8 cellular contexts compared by ENCODE assay signal in genomic region chr14:94129758-94130414, GRCh38. TPM values are rescaled to one million over a fixed set of nuclear protein-coding genes. Genes with fewer than 3 reads are reported as not detected.
DNase-seq lines count a peak whose midpoint lies in the region; ATAC-seq and TF ChIP-seq lines count a peak whose summit lies in the region.

No MANE protein-coding gene starts in this region.

- H3K4me2 ChIP-seq in mesendoderm (ENCODE audit: low read length) = peak overlapping the region; percentile 80

- H3K36me3 ChIP-seq in mesendoderm (ENCODE audit: control insufficient read depth, insufficient read depth, low read length) (no peaks in the 10 kb centered on the region), thoracic aorta (no peaks in the 10 kb centered on the region)

- no peak overlapping the region for H2BK120ac ChIP-seq in mesendoderm (ENCODE audit: low read depth, low read length)

- peaks cover 6% of the 10 kb centered on the region for H3K27me3 Mint-ChIP-seq in activated B cell treated with CpG ODN at 0.5 μM for 24 hours

- DNase-seq in GM12864 (ENCODE audit: low read depth) = no peak
- DNase-seq in NB4 (ENCODE audit: low read depth) = peak; percentile 37
- no peak for DNase-seq in activated B cell treated with CpG ODN at 0.5 μM for 24 hours
- peak; percentile 27 for DNase-seq in epidermal melanocyte (ENCODE audit: insufficient read length, low spot score)
- DNase-seq in mesendoderm = peak; percentile 61
- no peak for DNase-seq in thoracic aorta (ENCODE audit: low spot score)
- DNase-seq in SKM-1 (lab: John Stamatoyannopoulos, UW; ENCODE audit: unreplicated experiment) = no peak
- no peak for DNase-seq in mucosa of gallbladder (ENCODE audit: low spot score)

- H3K4me1 Mint-ChIP-seq in activated B cell treated with CpG ODN at 0.5 μM for 24 hours = peaks cover 19% of the 10 kb centered on the region

- CTCF ChIA-PET in activated B cell treated with CpG ODN at 0.5 μM for 24 hours (lab: Charles Lee) = interaction anchor here (0.9 to 1.8 kb wide), 3 partner anchors 95 to 190 kb away, joined by 3 to 5 read pairs (median 4); no protein-coding TSS in a partner anchor

- no peak for TF ChIP-seq POLR2A in NB4 (IDR thresholded peaks at IDR 0.05; ENCODE audit: extremely low read depth, insufficient read length)

- H2BK15ac ChIP-seq in mesendoderm (replicated peaks; ENCODE audit: low read depth) = no peak overlapping the region

- peak overlapping the region; percentile 48 for H3K9ac ChIP-seq in mesendoderm (ENCODE audit: low read length)

- H3K23ac ChIP-seq in mesendoderm (ENCODE audit: low read length) = no peak overlapping the region

- peaks cover 13% of the 10 kb centered on the region for H3K36me3 Mint-ChIP-seq in activated B cell treated with CpG ODN at 0.5 μM for 24 hours (ENCODE audit: low read depth)

- H3K4me1 ChIP-seq in mesendoderm (ENCODE audit: control insufficient read depth, low read depth, low read length) (no peaks in the 10 kb centered on the region), thoracic aorta (ENCODE audit: control insufficient read depth in 1 of 2, low read depth in 2 of 2) (peaks cover 11 to 13% of the 10 kb centered on the region in 2 donors)

- no peaks in the 10 kb centered on the region for H3K9me3 Mint-ChIP-seq in activated B cell treated with CpG ODN at 0.5 μM for 24 hours

- no peaks in the 10 kb centered on the region for H3K79me2 ChIP-seq in mesendoderm (ENCODE audit: control insufficient read depth, insufficient read depth, low read length)

- H4K5ac ChIP-seq in mesendoderm (ENCODE audit: low read length) = no peak overlapping the region

- ATAC-seq in activated B cell treated with CpG ODN at 0.5 μM for 24 hours (ENCODE audit: low read depth) (no peak), thoracic aorta (ENCODE audit: insufficient number of reproducible peaks, low FRiP score, low read depth) (peak; percentile 51)

- H3K4ac ChIP-seq in mesendoderm (ENCODE audit: low read depth, low read length) = no peak overlapping the region

- H3K27ac ChIP-seq in mesendoderm (ENCODE audit: low read depth, low read length) (no peak overlapping the region), thoracic aorta (peak overlapping the region; percentile 77 to 92)

- H3K4me3 ChIP-seq in GM12864 (ENCODE audit: low read depth, low read length) (peak overlapping the region; percentile 62), NB4 (ENCODE audit: low read depth, low read length) (peak overlapping the region; percentile 54), mesendoderm (ENCODE audit: low read length) (peak overlapping the region; percentile 26), thoracic aorta (peak overlapping the region; percentile 91)

- H4K8ac ChIP-seq in mesendoderm (ENCODE audit: low read depth, low read length) = no peak overlapping the region

- intact Hi-C loops in activated B cell treated with CpG ODN at 0.5 μM for 24 hours (cut with micrococcal nuclease) = loop anchor here (1.0 kb wide), 2 partner anchors 44 to 49 kb away; partner anchors contain the start of genes DDX24, IFI27L1 and PPP4R4

- peak overlapping the region; percentile 30 for H3K56ac ChIP-seq in mesendoderm (ENCODE audit: low read length)

- H3K27me3 ChIP-seq in mesendoderm (ENCODE audit: insufficient read depth, low read length, poor library complexity) (no peaks in the 10 kb centered on the region), thoracic aorta (replicated peaks; ENCODE audit: insufficient read depth) (no peaks in the 10 kb centered on the region)

- H3K4me3 Mint-ChIP-seq in activated B cell treated with CpG ODN at 0.5 μM for 24 hours = peak overlapping the region; percentile 88

- H2AK5ac ChIP-seq in mesendoderm (ENCODE audit: low read length) = no peak overlapping the region

- TF ChIP-seq CTCF in GM12864 (IDR thresholded peaks at IDR 0.05; ENCODE audit: low read depth, low read length, missing control alignments) (no peak), NB4 (IDR thresholded peaks at IDR 0.05; ENCODE audit: low read depth, low read length) (no peak), activated B cell treated with CpG ODN at 0.5 μM for 24 hours (IDR thresholded peaks at IDR 0.05) (no peak), thoracic aorta (IDR thresholded peaks at IDR 0.05) (no peak)

- no peak overlapping the region for H2BK5ac ChIP-seq in mesendoderm (ENCODE audit: low read length)

- H3K9me3 ChIP-seq in thoracic aorta = no peaks in the 10 kb centered on the region

- no peak overlapping the region for H3K18ac ChIP-seq in mesendoderm (ENCODE audit: low read length)

- H3K27ac Mint-ChIP-seq in activated B cell treated with CpG ODN at 0.5 μM for 24 hours = peak overlapping the region; percentile 54

- POLR2A ChIA-PET in activated B cell treated with CpG ODN at 0.5 μM for 24 hours (lab: Charles Lee) = interaction anchor here (0.7 to 1.0 kb wide), 2 partner anchors 50 to 193 kb away, joined by 3 to 7 read pairs; no protein-coding TSS in a partner anchor

- no CpG with 5 or more reads among the region's 12 CpGs for WGBS in mesendoderm (ENCODE audit: extremely low coverage, insufficient coverage, low lambda C conversion rate)

- no peaks in the 10 kb centered on the region for H3K79me1 ChIP-seq in mesendoderm (ENCODE audit: low read length)

RNA-seq across cellular contexts. Expression of gene IFI27L2, which starts 0.5 kb away (rescaled TPM):
- total RNA-seq in activated B cell treated with CpG ODN at 0.5 μM for 24 hours = 37.0 and 37.3 TPM in 2 replicates
- 10.3 TPM for polyA plus RNA-seq in mesendoderm (2013, experiment 1 of 2)
- polyA plus RNA-seq in mesendoderm (2013, experiment 2 of 2) = 11.9 TPM
- total RNA-seq in thoracic aorta = 100 to 1,000 TPM in 1 of 2 donors, 10 to 100 TPM in 1; 42.7 to 150 TPM
- 61.8 TPM for total RNA-seq in mucosa of gallbladder

RNA-seq across cellular contexts. Expression of gene IFI27, which starts 19.4 kb away (rescaled TPM):
- total RNA-seq in activated B cell treated with CpG ODN at 0.5 μM for 24 hours = 0.64 TPM in 1 of 2 replicates, not detected in the other
- polyA plus RNA-seq in mesendoderm (2013, experiment 1 of 2) = 0.67 TPM
- polyA plus RNA-seq in mesendoderm (2013, experiment 2 of 2) = 0.64 TPM
- 10 to 100 TPM; 79.8 to 96.3 TPM for total RNA-seq in thoracic aorta
- 478 TPM for total RNA-seq in mucosa of gallbladder

RNA-seq across cellular contexts. Expression of gene PPP4R4, which starts 44.2 kb away (rescaled TPM):
- total RNA-seq in activated B cell treated with CpG ODN at 0.5 μM for 24 hours (0.22 TPM in 1 of 2 replicates, not detected in the other), thoracic aorta (1 to 10 TPM in 1 of 2 donors, under 1 TPM in 1; 0.27 to 8.9 TPM), mucosa of gallbladder (1.4 TPM)
- 2.1 TPM for polyA plus RNA-seq in mesendoderm (2013, experiment 1 of 2)
- polyA plus RNA-seq in mesendoderm (2013, experiment 2 of 2) = 1.8 TPM

RNA-seq across cellular contexts. Expression of gene IFI27L1, which starts 48.8 kb away (rescaled TPM):
- total RNA-seq in activated B cell treated with CpG ODN at 0.5 μM for 24 hours (9.2 and 11.4 TPM in 2 replicates), thoracic aorta (1 to 10 TPM; 4.2 to 5.0 TPM), mucosa of gallbladder (19.8 TPM)
- polyA plus RNA-seq in mesendoderm (2013, experiment 1 of 2) = 14.1 TPM
- 14.6 TPM for polyA plus RNA-seq in mesendoderm (2013, experiment 2 of 2)

RNA-seq across cellular contexts. Expression of gene DDX24, which starts 48.9 kb away (rescaled TPM):
- total RNA-seq in activated B cell treated with CpG ODN at 0.5 μM for 24 hours (169 and 179 TPM in 2 replicates), thoracic aorta (100 to 1,000 TPM; 139 to 228 TPM), mucosa of gallbladder (187 TPM)
- 181 TPM for polyA plus RNA-seq in mesendoderm (2013, experiment 1 of 2)
- 186 TPM for polyA plus RNA-seq in mesendoderm (2013, experiment 2 of 2)

Comparison
In these comparisons a context has a peak if more than half of its experiments do, and no peak if none do; other contexts are left out.
1. DNase-seq: peak in NB4 (single experiment), epidermal melanocyte (single experiment) and mesendoderm (single experiment); none in GM12864 (single experiment), activated B cell treated with CpG ODN at 0.5 μM for 24 hours (single experiment), thoracic aorta (single experiment), SKM-1 (single experiment) and mucosa of gallbladder (single experiment).
2. H3K4me3 ChIP-seq: peak in every context shown above with its lines; median percentile 91 in thoracic aorta; 62 in GM12864; 54 in NB4; 26 in mesendoderm.
3. RNA of gene IFI27, which starts 19.4 kb away (total RNA-seq): 478 TPM in mucosa of gallbladder (single experiment) and 79.8 to 96.3 TPM in thoracic aorta; 0.64 TPM in activated B cell treated with CpG ODN at 0.5 μM for 24 hours; every median in the first group is over 10 times any median in the second.